ENCODE assay signal across 34 cellular contexts in genomic region chr1:237244778-237245177, GRCh38.
"Had no signal": no experiment of that assay in that cellular context is flagged by ENCODE, and none has a peak within 500 bp of the region (broad histone marks: within the 10 kb centered on the region; RNA-seq: fewer than 3 reads in every experiment).

No MANE protein-coding gene starts in this region.

- H3K27me3 ChIP-seq: brain microvascular endothelial cell, SJCRH30 had no signal

- ATAC-seq: activated CD8-positive, alpha-beta memory T cell treated with anti-CD3 and anti-CD28 coated beads, Interleukin-2, amount 10 ng/mL, durations not matched to agents 7 days and 5 days had no signal

- H3K27ac ChIP-seq: brain microvascular endothelial cell, SJCRH30, SK-N-MC, WERI-Rb-1 had no signal

- H3K4me1 ChIP-seq: SJCRH30 had no signal

- H3K27ac Mint-ChIP-seq: activated CD4-positive, alpha-beta memory T cell treated with anti-CD3 and anti-CD28 coated beads, Interleukin-2, amount 10 ng/mL, durations not matched to agents 7 days and 5 days; activated CD8-positive, alpha-beta memory T cell treated with anti-CD3 and anti-CD28 coated beads, Interleukin-2, amount 10 ng/mL, durations not matched to agents 7 days and 5 days; activated naive CD8-positive, alpha-beta T cell treated with anti-CD3 and anti-CD28 coated beads for 36 hours had no signal

- H3K36me3 ChIP-seq: brain microvascular endothelial cell, SJCRH30, WERI-Rb-1 had no signal

- H3K9me3 Mint-ChIP-seq: activated CD4-positive, alpha-beta memory T cell treated with anti-CD3 and anti-CD28 coated beads, Interleukin-2, amount 10 ng/mL, durations not matched to agents 7 days and 5 days; central memory CD8-positive, alpha-beta T cell had no signal

- H3K4me1 Mint-ChIP-seq: activated CD4-positive, alpha-beta memory T cell treated with anti-CD3 and anti-CD28 coated beads, Interleukin-2, amount 10 ng/mL, durations not matched to agents 7 days and 5 days; activated CD8-positive, alpha-beta memory T cell treated with anti-CD3 and anti-CD28 coated beads, Interleukin-2, amount 10 ng/mL, durations not matched to agents 7 days and 5 days; activated naive CD8-positive, alpha-beta T cell treated with anti-CD3 and anti-CD28 coated beads for 36 hours; central memory CD8-positive, alpha-beta T cell had no signal

- H3K27me3 Mint-ChIP-seq: activated CD4-positive, alpha-beta memory T cell treated with anti-CD3 and anti-CD28 coated beads, Interleukin-2, amount 10 ng/mL, durations not matched to agents 7 days and 5 days; activated naive CD8-positive, alpha-beta T cell treated with anti-CD3 and anti-CD28 coated beads for 36 hours had no signal

- H3K9me3 ChIP-seq: SJCRH30 had no signal

- H3K36me3 Mint-ChIP-seq: activated CD8-positive, alpha-beta memory T cell treated with anti-CD3 and anti-CD28 coated beads, Interleukin-2, amount 10 ng/mL, durations not matched to agents 7 days and 5 days; activated naive CD8-positive, alpha-beta T cell treated with anti-CD3 and anti-CD28 coated beads for 36 hours had no signal

- DNase-seq: activated CD4-positive, alpha-beta memory T cell treated with anti-CD3 and anti-CD28 coated beads, Interleukin-2, amount 10 ng/mL, durations not matched to agents 7 days and 5 days; activated CD4-positive, alpha-beta T cell treated with anti-CD3 and anti-CD28 coated beads for 1 hour; activated CD4-positive, alpha-beta T cell treated with anti-CD3 and anti-CD28 coated beads for 48 hours; activated CD4-positive, CD25-positive, alpha-beta regulatory T cell; activated CD8-positive, alpha-beta memory T cell treated with anti-CD3 and anti-CD28 coated beads for 24 hours; activated CD8-positive, alpha-beta memory T cell treated with anti-CD3 and anti-CD28 coated beads, Interleukin-2, amount 10 ng/mL, durations not matched to agents 7 days and 5 days; activated CD8-positive, alpha-beta memory T cell treated with anti-CD3 and anti-CD28 coated beads, Interleukin-2, amount 50 U/mL, for 48 hours; activated effector memory CD4-positive, alpha-beta T cell treated with Interleukin-2 at 50 U/mL for 16 hours; activated naive CD4-positive, alpha-beta T cell; activated naive CD4-positive, alpha-beta T cell treated with anti-CD3 and anti-CD28 coated beads, Interleukin-2, amount 50 U/mL, for 16 hours; activated naive CD8-positive, alpha-beta T cell treated with anti-CD3 and anti-CD28 coated beads for 36 hours; activated T-cell treated with anti-CD3 and anti-CD28 coated beads, Interleukin-2, amount 50 U/mL, for 48 hours; amniotic stem cell; aorta; brain microvascular endothelial cell; Karpas-422; KBM-7; NCI-H1105; NCI-H1417 treated with DMSO at 0.1 percent for 48 hours; NCI-H187 treated with DMSO at 0.1 percent for 48 hours; NCI-H2081; NCI-H2171 treated with DMSO at 0.1 percent for 48 hours; NCI-H2227 treated with DMSO at 0.1 percent for 48 hours; NCI-H446; NCI-H510A treated with DMSO at 0.1 percent for 48 hours; NCI-H526 treated with DMSO at 0.1 percent for 48 hours; NCI-H82; OCI-M1; SHP77; SJCRH30; T1000; WERI-Rb-1 had no signal

- H3K4me3 ChIP-seq: SJCRH30, SK-N-MC had no signal

- H3K4me3 Mint-ChIP-seq: activated CD4-positive, alpha-beta memory T cell treated with anti-CD3 and anti-CD28 coated beads, Interleukin-2, amount 10 ng/mL, durations not matched to agents 7 days and 5 days; activated CD8-positive, alpha-beta memory T cell treated with anti-CD3 and anti-CD28 coated beads, Interleukin-2, amount 10 ng/mL, durations not matched to agents 7 days and 5 days; activated naive CD8-positive, alpha-beta T cell treated with anti-CD3 and anti-CD28 coated beads for 36 hours; central memory CD8-positive, alpha-beta T cell had no signal
